In genomic region chr7:66238712-66239466, GRCh38 we compare ENCODE assay signal across 16 cellular contexts. TPM values are rescaled to one million over a fixed set of nuclear protein-coding genes. Genes with fewer than 3 reads are reported as not detected.
DNase-seq lines count a peak whose midpoint lies in the region; ATAC-seq, FAIRE-seq and TF ChIP-seq lines count a peak whose summit lies in the region.
"Had no signal": no experiment of that assay in that cellular context is flagged by ENCODE, and none has a peak within 500 bp of the region (broad histone marks: within the 10 kb centered on the region; RNA-seq: fewer than 3 reads in every experiment).

No MANE protein-coding gene starts in this region.

- H3K9me3 ChIP-seq in body of pancreas (no peaks in the 10 kb centered on the region), pancreas (no peaks in the 10 kb centered on the region), osteoblast (ENCODE audit: low read depth, low read length) (no peaks in the 10 kb centered on the region)

- H3K27ac ChIP-seq in body of pancreas (peak overlapping the region; percentile 25 to 73 (median 52)), pancreas (peak overlapping the region; percentile 44 to 79 (median 52)), osteoblast (ENCODE audit: low read depth, low read length) (no peak overlapping the region)
- H3K27ac ChIP-seq: dorsolateral prefrontal cortex had no signal

- H3K79me2 ChIP-seq in osteoblast (ENCODE audit: insufficient read depth, low read length) = peaks cover 73% of the 10 kb centered on the region

- no peak for TF ChIP-seq CTCF in body of pancreas (IDR thresholded peaks at IDR 0.05)
- TF ChIP-seq CTCF in pancreas (IDR thresholded peaks at IDR 0.05) = no peak
- no peak for TF ChIP-seq CTCF in osteoblast (IDR thresholded peaks at IDR 0.05; ENCODE audit: extremely low read depth, low read depth, low read length)

- FAIRE-seq in pancreas (lab: Jason Lieb, UNC) = no peak
- FAIRE-seq: GM12891 had no signal

- peaks cover 26% of the 10 kb centered on the region for H3K4me1 ChIP-seq in body of pancreas
- peaks cover 7 to 21% (median 16%) of the 10 kb centered on the region in 3 donors for H3K4me1 ChIP-seq in pancreas
- peaks cover 10% of the 10 kb centered on the region for H3K4me1 ChIP-seq in osteoblast (ENCODE audit: insufficient read depth, low read length)

- ATAC-seq in GM18861 (IDR thresholded peaks at IDR 0.05; ENCODE audit: unreplicated experiment) (peak; percentile 62), HG02759 (IDR thresholded peaks at IDR 0.05; ENCODE audit: unreplicated experiment) (peak; percentile 61), body of pancreas (peak; percentile 34), pancreas (peak; percentile 36 to 67 (median 60))
- ATAC-seq: Right ventricle myocardium inferior had no signal

- DNase-seq in body of pancreas (no peak), pancreas (no peak), LoVo (ENCODE audit: low spot score) (no peak), HuH-7.5 (ENCODE audit: low spot score) (no peak), osteoblast (ENCODE audit: insufficient read length, low spot score, missing footprints) (no peak), epidermal melanocyte (ENCODE audit: insufficient read length, low spot score) (no peak)
- DNase-seq: activated CD4-positive, alpha-beta memory T cell treated with anti-CD3 and anti-CD28 coated beads, Interleukin-2, amount 10 ng/mL, durations not matched to agents 7 days and 5 days; anterior cingulate cortex; dorsolateral prefrontal cortex; midbrain; NCI-H2081; posterior cingulate gyrus had no signal

- intact Hi-C loops in body of pancreas (cut with DNase I) = no loop called here
- intact Hi-C loops in pancreas (cut with DNase I) = no loop called here

- H3K4me3 ChIP-seq in body of pancreas (no peak overlapping the region), pancreas (no peak overlapping the region), osteoblast (ENCODE audit: insufficient read depth, low read length) (no peak overlapping the region)
- H3K4me3 ChIP-seq: dorsolateral prefrontal cortex had no signal

- no peak for TF ChIP-seq POLR2A in body of pancreas (IDR thresholded peaks at IDR 0.05)

- H3K36me3 ChIP-seq in body of pancreas (replicated peaks in 1 of 2; ENCODE audit: insufficient read depth in 1 of 2, low read depth in 2 of 2) (no peaks in the 10 kb centered on the region), pancreas (no peaks in the 10 kb centered on the region), osteoblast (ENCODE audit: insufficient read depth, low read length) (peaks cover 11% of the 10 kb centered on the region)

- H4K20me1 ChIP-seq in osteoblast (ENCODE audit: insufficient read depth, low read length) = peaks cover 43% of the 10 kb centered on the region

- no peak overlapping the region for H2AFZ ChIP-seq in osteoblast (ENCODE audit: low read length)

- WGBS in body of pancreas, 2 donors = 69 to 75% methylated on average over 5 of the region's 5 CpGs
- 68 to 72% methylated on average over 5 of the region's 5 CpGs for WGBS in pancreas, 2 donors

- no peak overlapping the region for H3K4me2 ChIP-seq in osteoblast (ENCODE audit: insufficient read depth, low read length)

- no peaks in the 10 kb centered on the region for H3K27me3 ChIP-seq in body of pancreas
- H3K27me3 ChIP-seq in pancreas = no peaks in the 10 kb centered on the region
- H3K27me3 ChIP-seq in osteoblast (ENCODE audit: insufficient read depth, low read length) = no peaks in the 10 kb centered on the region
- H3K27me3 ChIP-seq: dorsolateral prefrontal cortex had no signal

RNA-seq across cellular contexts. Expression of gene TPST1, which starts 33.8 kb away (rescaled TPM):
- 10 to 100 TPM; 12.5 to 16.5 TPM for total RNA-seq in body of pancreas
- 10 to 100 TPM in 2 of 6 donors, 1 to 10 TPM in 4; 4.3 to 18.5 (median 6.3) TPM for total RNA-seq in pancreas
- 1 to 10 TPM; 3.3 to 9.6 TPM for polyA plus RNA-seq in pancreas
- total RNA-seq in osteoblast = 137 and 174 TPM in 2 replicates
